In genomic region chr3:99711361-99711760, GRCh38 we compare ENCODE assay signal across 15 cellular contexts.
DNase-seq lines count a peak whose midpoint lies in the region; ATAC-seq, FAIRE-seq and TF ChIP-seq lines count a peak whose summit lies in the region.
"Had no signal": no experiment of that assay in that cellular context is flagged by ENCODE, and none has a peak within 500 bp of the region (broad histone marks: within the 10 kb centered on the region; RNA-seq: fewer than 3 reads in every experiment).

No MANE protein-coding gene starts in this region.

- TF ChIP-seq CTCF in RWPE2 (IDR thresholded peaks at IDR 0.05; ENCODE audit: poor library complexity, severe bottlenecking) (no peak), chondrocyte (IDR thresholded peaks at IDR 0.05) (no peak), osteoblast (IDR thresholded peaks at IDR 0.05; ENCODE audit: extremely low read depth, low read depth, low read length) (no peak), GM23338 (conservative IDR thresholded peaks at IDR 0.05; ENCODE audit: low read depth in 2 of 2) (no peak), HepG2 (CRISPR knock-in tag; IDR thresholded peaks at IDR 0.05) (no peak), hepatocyte (IDR thresholded peaks at IDR 0.05; ENCODE audit: poor library complexity) (no peak)

- no peak for TF ChIP-seq POLR2A in HepG2 (IDR thresholded peaks at IDR 0.05; ENCODE audit: insufficient read depth in 1 of 2, low read depth in 2 of 2, low read length in 2 of 2)

- no TSS peak for BruUV-seq in HepG2 (replicated peaks; lab: Mats Ljungman, UMichigan)

- H3K36me3 Mint-ChIP-seq in chondrocyte (ENCODE audit: low read depth) (peaks cover 51% of the 10 kb centered on the region), GM23338 (ENCODE audit: low read depth) (no peaks in the 10 kb centered on the region)
- H3K36me3 Mint-ChIP-seq: CD4-positive, alpha-beta memory T cell had no signal

- DNase-seq in RWPE2 (ENCODE audit: low spot score) (no peak), chondrocyte (ENCODE audit: low spot score) (no peak), osteoblast (ENCODE audit: insufficient read length, low spot score, missing footprints) (no peak), skeletal muscle cell (ENCODE audit: low read depth) (peak; percentile 52), NOMO-1 treated with dmso at 0.1 percent for 144 hours (lab: John Stamatoyannopoulos, UW; ENCODE audit: unreplicated experiment) (no peak), GM23338 (ENCODE audit: low spot score) (no peak), HepG2 (ENCODE audit: low spot score) (no peak), hepatocyte (ENCODE audit: low spot score) (no peak)
- DNase-seq: BE2C; CD4-positive, alpha-beta memory T cell; DMS79 had no signal

- POLR2A ChIA-PET in HepG2 (lab: Yijun Ruan, JAX), result no interaction called here

- TF ChIP-seq EP300 in HepG2 (IDR thresholded peaks at IDR 0.05; ENCODE audit: low read depth in 2 of 2, low read length in 2 of 2) (no peak), HepG2 (CRISPR knock-in tag; IDR thresholded peaks at IDR 0.05; ENCODE audit: borderline replicate concordance) (no peak)

- H3K79me2 ChIP-seq in osteoblast (ENCODE audit: insufficient read depth, low read length), result peaks cover 3% of the 10 kb centered on the region
- no peaks in the 10 kb centered on the region for H3K79me2 ChIP-seq in GM23338 (replicated peaks; ENCODE audit: insufficient read depth)
- no peaks in the 10 kb centered on the region for H3K79me2 ChIP-seq in HepG2 (ENCODE audit: insufficient read depth, low read length)
- no peaks in the 10 kb centered on the region for H3K79me2 ChIP-seq in hepatocyte

- H3K4me1 ChIP-seq in RWPE2 (ENCODE audit: insufficient read depth, poor library complexity, severe bottlenecking) (no peaks in the 10 kb centered on the region), osteoblast (ENCODE audit: insufficient read depth, low read length) (peaks cover 72% of the 10 kb centered on the region), GM23338 (ENCODE audit: insufficient read depth) (peaks cover 11% of the 10 kb centered on the region; the same call in 1 of the 2 replicates), HepG2 (ENCODE audit: insufficient read depth, low read length) (no peaks in the 10 kb centered on the region), hepatocyte (ENCODE audit: insufficient read depth) (peaks cover 5% of the 10 kb centered on the region)
- H3K4me1 ChIP-seq: BE2C had no signal

- H3K36me3 ChIP-seq in RWPE2 (ENCODE audit: low read depth) (peaks cover 13% of the 10 kb centered on the region), osteoblast (ENCODE audit: insufficient read depth, low read length) (peaks cover 54% of the 10 kb centered on the region), GM23338 (ENCODE audit: insufficient read depth) (no peaks in the 10 kb centered on the region), HepG2 (replicated peaks in 1 of 2; ENCODE audit: control insufficient read depth in 1 of 2, insufficient read depth in 2 of 2, low read length in 2 of 2) (no peaks in the 10 kb centered on the region), hepatocyte (replicated peaks; ENCODE audit: insufficient read depth, low read depth) (no peaks in the 10 kb centered on the region)
- H3K36me3 ChIP-seq: BE2C had no signal

- CTCF ChIA-PET in HepG2 (lab: Yijun Ruan, JAX; ENCODE audit: low intra/inter-chr PET ratio, low total read pairs), result no interaction called here

- H3K4me3 ChIP-seq in RWPE2 (ENCODE audit: severe bottlenecking) (no peak overlapping the region), osteoblast (ENCODE audit: insufficient read depth, low read length) (no peak overlapping the region), skeletal muscle cell (ENCODE audit: low read depth, low read length) (no peak overlapping the region), GM23338 (no peak overlapping the region), HepG2 (replicated peaks in 1 of 3; ENCODE audit: insufficient read depth in 1 of 3, low read depth in 2 of 3, low read length in 3 of 3) (no peak overlapping the region), hepatocyte (no peak overlapping the region)
- H3K4me3 ChIP-seq: GM12878 had no signal

- under 1% methylated on average over 4 of the region's 4 CpGs for WGBS in HepG2 (ENCODE audit: low lambda C conversion rate)
- 68% methylated on average over 4 of the region's 4 CpGs for WGBS in hepatocyte (ENCODE audit: low lambda C conversion rate, missing lambda C conversion rate)

- ATAC-seq in RWPE2 (ENCODE audit: low read depth) (no peak), GM23338 (no peak), HepG2 (no peak)
- ATAC-seq: GM12878 had no signal

- no peak overlapping the region for H3K9ac ChIP-seq in HepG2 (ENCODE audit: insufficient read depth, low read depth, low read length)

- H3K4me3 Mint-ChIP-seq in chondrocyte (ENCODE audit: unreplicated experiment), result no peak overlapping the region
- no peak overlapping the region for H3K4me3 Mint-ChIP-seq in GM23338
- H3K4me3 Mint-ChIP-seq: CD4-positive, alpha-beta memory T cell had no signal

- H3K9me3 ChIP-seq in RWPE2 (ENCODE audit: severe bottlenecking), result no peaks in the 10 kb centered on the region
- no peaks in the 10 kb centered on the region for H3K9me3 ChIP-seq in osteoblast (ENCODE audit: low read depth, low read length)
- H3K9me3 ChIP-seq in HepG2 (ENCODE audit: low read length), result no peaks in the 10 kb centered on the region
- H3K9me3 ChIP-seq in hepatocyte (ENCODE audit: low read depth), result no peaks in the 10 kb centered on the region
- H3K9me3 ChIP-seq: BE2C had no signal

- H3K9me2 ChIP-seq in GM23338 (ENCODE audit: insufficient read depth) (peaks cover 4% of the 10 kb centered on the region), hepatocyte (replicated peaks; ENCODE audit: insufficient read depth) (no peaks in the 10 kb centered on the region)

- H3K9me3 Mint-ChIP-seq in chondrocyte (ENCODE audit: low read depth) (no peaks in the 10 kb centered on the region), GM23338 (no peaks in the 10 kb centered on the region)
- H3K9me3 Mint-ChIP-seq: CD4-positive, alpha-beta memory T cell had no signal

- H2AFZ ChIP-seq in osteoblast (ENCODE audit: low read length), result no peak overlapping the region
- H2AFZ ChIP-seq in GM23338, result no peak overlapping the region; the same call in 1 of the 2 replicates
- no peak overlapping the region for H2AFZ ChIP-seq in HepG2 (ENCODE audit: low read length)
- no peak overlapping the region for H2AFZ ChIP-seq in hepatocyte

- TF ChIP-seq RAD21 in HepG2 (CRISPR knock-in tag; IDR thresholded peaks at IDR 0.05), result no peak

- H3K4me2 ChIP-seq in osteoblast (ENCODE audit: insufficient read depth, low read length) (no peak overlapping the region), GM23338 (no peak overlapping the region), HepG2 (ENCODE audit: low read depth, low read length) (no peak overlapping the region), hepatocyte (no peak overlapping the region)

- peaks cover 12% of the 10 kb centered on the region for H4K20me1 ChIP-seq in osteoblast (ENCODE audit: insufficient read depth, low read length)
- H4K20me1 ChIP-seq in GM23338 (replicated peaks; ENCODE audit: insufficient read depth), result no peaks in the 10 kb centered on the region
- no peaks in the 10 kb centered on the region for H4K20me1 ChIP-seq in HepG2 (ENCODE audit: insufficient read depth, low read length)
- no peaks in the 10 kb centered on the region for H4K20me1 ChIP-seq in hepatocyte (ENCODE audit: insufficient read depth, poor library complexity, severe bottlenecking)

- peak overlapping the region; percentile 82 for H3K27ac Mint-ChIP-seq in chondrocyte (ENCODE audit: unreplicated experiment)
- no peak overlapping the region for H3K27ac Mint-ChIP-seq in GM23338
- H3K27ac Mint-ChIP-seq: CD4-positive, alpha-beta memory T cell had no signal

- peak overlapping the region; percentile 13 for H3K27ac ChIP-seq in RWPE2 (ENCODE audit: poor library complexity, severe bottlenecking)
- H3K27ac ChIP-seq in osteoblast (ENCODE audit: low read depth, low read length), result peak overlapping the region; percentile 81
- H3K27ac ChIP-seq in GM23338 (ENCODE audit: low read depth), result no peak overlapping the region
- H3K27ac ChIP-seq in HepG2 (ENCODE audit: extremely low read length, insufficient read depth, low read length), result no peak overlapping the region
- no peak overlapping the region for H3K27ac ChIP-seq in hepatocyte
- H3K27ac ChIP-seq: C4-2B, HL-60 had no signal

- H3K27me3 ChIP-seq in RWPE2 (ENCODE audit: insufficient read depth, poor library complexity, severe bottlenecking) (no peaks in the 10 kb centered on the region), osteoblast (ENCODE audit: insufficient read depth, low read length) (no peaks in the 10 kb centered on the region), GM23338 (ENCODE audit: insufficient read depth) (no peaks in the 10 kb centered on the region), HepG2 (ENCODE audit: control insufficient read depth in 1 of 2, insufficient read depth in 2 of 2, low read length in 2 of 2) (no peaks in the 10 kb centered on the region; a peak in 1 of 5 replicates), hepatocyte (no peaks in the 10 kb centered on the region)

- H3K4me1 Mint-ChIP-seq in chondrocyte (ENCODE audit: low read depth), result peaks cover 88% of the 10 kb centered on the region
- H3K4me1 Mint-ChIP-seq in GM23338, result peaks cover 10% of the 10 kb centered on the region; the same call in 2 of the 3 replicates
- H3K4me1 Mint-ChIP-seq: CD4-positive, alpha-beta memory T cell had no signal

- H3K27me3 Mint-ChIP-seq in chondrocyte (ENCODE audit: low read depth) (no peaks in the 10 kb centered on the region), GM23338 (ENCODE audit: insufficient read depth, low read depth, poor library complexity) (no peaks in the 10 kb centered on the region)

- FAIRE-seq in HepG2 (lab: Jason Lieb, UNC), result no peak
- FAIRE-seq: GM12878, H54 had no signal

- intact Hi-C loops in HepG2 (cut with micrococcal nuclease; ENCODE audit: unreplicated experiment), result no loop called here

- no peaks in the 10 kb centered on the region for H3F3A ChIP-seq in GM23338 (replicated peaks; ENCODE audit: low read depth)

- in situ Hi-C loops in HepG2 (cut with HindIII; ENCODE audit: extremely low pct_ligation_motif_present, low pct_unique_long_range_greater_than_20kb), result no loop called here

TF ChIP-seq in HepG2, 621 proteins besides CTCF, POLR2A, EP300 and RAD21 (continues in another document):
- TF ChIP-seq FOXJ3 (CRISPR knock-in tag; IDR thresholded peaks at IDR 0.05; ENCODE audit: borderline replicate concordance), result no peak
- no peak for TF ChIP-seq FOXA1 (IDR thresholded peaks at IDR 0.05)
- no peak for TF ChIP-seq FOXA1 (CRISPR knock-in tag; IDR thresholded peaks at IDR 0.05)
- no peak for TF ChIP-seq YEATS2 (CRISPR knock-in tag; IDR thresholded peaks at IDR 0.05; ENCODE audit: borderline replicate concordance)
- TF ChIP-seq ZNF850 (CRISPR knock-in tag; conservative IDR thresholded peaks at IDR 0.05), result no peak
- no peak for TF ChIP-seq GATA4 (IDR thresholded peaks at IDR 0.05; ENCODE audit: borderline replicate concordance, low read depth)
- no peak for TF ChIP-seq MAZ (IDR thresholded peaks at IDR 0.05; ENCODE audit: borderline replicate concordance, low read depth, low read length)
- TF ChIP-seq MAZ (CRISPR knock-in tag; IDR thresholded peaks at IDR 0.05; ENCODE audit: low read depth), result no peak

Comparison
In these comparisons a context has a peak if more than half of its experiments do, and no peak if none do; other contexts are left out.
1. H3K27ac ChIP-seq: peak in RWPE2 (single experiment) and osteoblast (single experiment); none in GM23338 (single experiment), HepG2 (single experiment) and hepatocyte (single experiment).